ENCODE assay signal across 17 cellular contexts in genomic region chr1:230187290-230187689, GRCh38.
DNase-seq lines count a peak whose midpoint lies in the region; ATAC-seq, FAIRE-seq and TF ChIP-seq lines count a peak whose summit lies in the region.
"Had no signal": no experiment of that assay in that cellular context is flagged by ENCODE, and none has a peak within 500 bp of the region (broad histone marks: within the 10 kb centered on the region; RNA-seq: fewer than 3 reads in every experiment).

No MANE protein-coding gene starts in this region.

- intact Hi-C loops in activated CD8-positive, alpha-beta T cell treated with anti-CD3 and anti-CD28 coated beads for 36 hours (cut with micrococcal nuclease), result no loop called here
- intact Hi-C loops in CD4-positive, alpha-beta T cell (cut with DNase I, micrococcal nuclease), result no loop called here

- no peaks in the 10 kb centered on the region for H3K27me3 ChIP-seq in CD4-positive, alpha-beta T cell (ENCODE audit: control insufficient read depth, insufficient read depth, low read length)
- no peaks in the 10 kb centered on the region for H3K27me3 ChIP-seq in astrocyte (ENCODE audit: insufficient read depth, low read length)
- H3K27me3 ChIP-seq: esophagus muscularis mucosa, gastroesophageal sphincter, neural progenitor cell, uterus had no signal

- H3K4me1 Mint-ChIP-seq in activated CD8-positive, alpha-beta T cell treated with anti-CD3 and anti-CD28 coated beads, Interleukin-2, amount 10 ng/mL, durations not matched to agents 7 days and 5 days (ENCODE audit: low read depth), result peaks cover 50% of the 10 kb centered on the region
- peaks cover 36% of the 10 kb centered on the region for H3K4me1 Mint-ChIP-seq in activated CD8-positive, alpha-beta T cell treated with anti-CD3 and anti-CD28 coated beads for 36 hours (ENCODE audit: low read depth)
- peaks cover 57% of the 10 kb centered on the region for H3K4me1 Mint-ChIP-seq in CD4-positive, alpha-beta T cell (ENCODE audit: low read depth)
- H3K4me1 Mint-ChIP-seq in astrocyte (ENCODE audit: low read depth, unreplicated experiment) (peaks cover 43% of the 10 kb centered on the region), osteocyte (ENCODE audit: unreplicated experiment) (peaks cover 40% of the 10 kb centered on the region)

- H3K9me3 Mint-ChIP-seq in activated CD8-positive, alpha-beta T cell treated with anti-CD3 and anti-CD28 coated beads, Interleukin-2, amount 10 ng/mL, durations not matched to agents 7 days and 5 days (ENCODE audit: insufficient read depth), result no peaks in the 10 kb centered on the region
- no peaks in the 10 kb centered on the region for H3K9me3 Mint-ChIP-seq in activated CD8-positive, alpha-beta T cell treated with anti-CD3 and anti-CD28 coated beads for 36 hours
- H3K9me3 Mint-ChIP-seq in CD4-positive, alpha-beta T cell, result no peaks in the 10 kb centered on the region
- H3K9me3 Mint-ChIP-seq in astrocyte (ENCODE audit: unreplicated experiment), result peaks cover 4% of the 10 kb centered on the region
- peaks cover 5% of the 10 kb centered on the region for H3K9me3 Mint-ChIP-seq in osteocyte (ENCODE audit: unreplicated experiment)

- no peak overlapping the region for H2AFZ ChIP-seq in astrocyte (ENCODE audit: low read depth, low read length)
- H2AFZ ChIP-seq: neural progenitor cell had no signal

- H3K36me3 Mint-ChIP-seq in activated CD8-positive, alpha-beta T cell treated with anti-CD3 and anti-CD28 coated beads, Interleukin-2, amount 10 ng/mL, durations not matched to agents 7 days and 5 days (ENCODE audit: low read depth), result peaks cover 11% of the 10 kb centered on the region
- H3K36me3 Mint-ChIP-seq in activated CD8-positive, alpha-beta T cell treated with anti-CD3 and anti-CD28 coated beads for 36 hours (ENCODE audit: low read depth), result peaks cover 37% of the 10 kb centered on the region
- H3K36me3 Mint-ChIP-seq in CD4-positive, alpha-beta T cell (ENCODE audit: low read depth), result peaks cover 47% of the 10 kb centered on the region
- peaks cover 23% of the 10 kb centered on the region for H3K36me3 Mint-ChIP-seq in astrocyte (ENCODE audit: low read depth, unreplicated experiment)
- peaks cover 13% of the 10 kb centered on the region for H3K36me3 Mint-ChIP-seq in osteocyte (ENCODE audit: unreplicated experiment)

- no peak overlapping the region for H3K4me3 ChIP-seq in astrocyte (ENCODE audit: insufficient read depth, low read depth, low read length)
- H3K4me3 ChIP-seq: esophagus muscularis mucosa, gastroesophageal sphincter, neural progenitor cell, prostate gland, uterus had no signal

- no peak for TF ChIP-seq CTCF in activated CD8-positive, alpha-beta T cell treated with anti-CD3 and anti-CD28 coated beads for 36 hours (IDR thresholded peaks at IDR 0.05)
- no peak for TF ChIP-seq CTCF in CD4-positive, alpha-beta T cell (IDR thresholded peaks at IDR 0.05)
- no peak for TF ChIP-seq CTCF in astrocyte (IDR thresholded peaks at IDR 0.05; ENCODE audit: insufficient read depth, low read depth, low read length)
- no peak for TF ChIP-seq CTCF in osteocyte (IDR thresholded peaks at IDR 0.05)

- peaks cover 71% of the 10 kb centered on the region for H4K20me1 ChIP-seq in astrocyte (ENCODE audit: insufficient read depth, low read length)

- no peak for DNase-seq in activated CD8-positive, alpha-beta T cell treated with anti-CD3 and anti-CD28 coated beads, Interleukin-2, amount 10 ng/mL, durations not matched to agents 7 days and 5 days
- DNase-seq in activated CD8-positive, alpha-beta T cell treated with anti-CD3 and anti-CD28 coated beads for 36 hours, result no peak
- DNase-seq in CD4-positive, alpha-beta T cell, result no peak
- DNase-seq in astrocyte (ENCODE audit: low read depth), result no peak
- DNase-seq in osteocyte (ENCODE audit: extremely low spot score, unreplicated experiment), result peak; percentile 69
- DNase-seq in KG1 (lab: John Stamatoyannopoulos, UW), result no peak
- DNase-seq in cortex of kidney (lab: John Stamatoyannopoulos, UW), result no peak
- DNase-seq: activated T-cell treated with anti-CD3 and anti-CD28 coated beads, Interleukin-2, amount 50 U/mL, for 1 hour; effector CD4-positive, alpha-beta T cell; left colon; NCI-H1694 treated with DMSO at 0.1 percent for 48 hours; uterus had no signal

- no peak overlapping the region for H3K27ac ChIP-seq in CD4-positive, alpha-beta T cell (ENCODE audit: low read depth, low read length)
- H3K27ac ChIP-seq in astrocyte (ENCODE audit: low read depth, low read length), result no peak overlapping the region
- H3K27ac ChIP-seq: neural progenitor cell, uterus had no signal

- H3K9me3 ChIP-seq in CD4-positive, alpha-beta T cell (ENCODE audit: control insufficient read depth, low read length), result no peaks in the 10 kb centered on the region
- no peaks in the 10 kb centered on the region for H3K9me3 ChIP-seq in astrocyte (ENCODE audit: insufficient read depth, low read depth, low read length)
- H3K9me3 ChIP-seq: esophagus muscularis mucosa, gastroesophageal sphincter, prostate gland, uterus had no signal

- H3K4me1 ChIP-seq in astrocyte (ENCODE audit: insufficient read depth, low read length), result peaks cover 17% of the 10 kb centered on the region
- H3K4me1 ChIP-seq: prostate gland, uterus had no signal

- FAIRE-seq in astrocyte (lab: Jason Lieb, UNC), result no peak

- CTCF ChIA-PET in activated CD8-positive, alpha-beta T cell treated with anti-CD3 and anti-CD28 coated beads, Interleukin-2, amount 10 ng/mL, durations not matched to agents 7 days and 5 days (lab: Charles Lee), result interaction anchor here (0.8 kb wide), 1 partner anchor 22 kb away, joined by 3 read pairs; no protein-coding TSS in a partner anchor
- CTCF ChIA-PET in activated CD8-positive, alpha-beta T cell treated with anti-CD3 and anti-CD28 coated beads for 36 hours (lab: Charles Lee), result interaction anchor here (1.2 kb wide), 1 partner anchor 32 kb away, joined by 3 read pairs; no protein-coding TSS in a partner anchor
- CTCF ChIA-PET in CD4-positive, alpha-beta T cell (lab: Charles Lee), result no interaction called here

- no peak overlapping the region for H3K4me3 Mint-ChIP-seq in activated CD8-positive, alpha-beta T cell treated with anti-CD3 and anti-CD28 coated beads, Interleukin-2, amount 10 ng/mL, durations not matched to agents 7 days and 5 days
- no peak overlapping the region for H3K4me3 Mint-ChIP-seq in activated CD8-positive, alpha-beta T cell treated with anti-CD3 and anti-CD28 coated beads for 36 hours
- H3K4me3 Mint-ChIP-seq in CD4-positive, alpha-beta T cell, result no peak overlapping the region
- H3K4me3 Mint-ChIP-seq in astrocyte (ENCODE audit: unreplicated experiment) (no peak overlapping the region), osteocyte (ENCODE audit: unreplicated experiment) (no peak overlapping the region)
- H3K4me3 Mint-ChIP-seq: neural progenitor cell had no signal

- H3K9ac ChIP-seq in astrocyte (ENCODE audit: low read length), result no peak overlapping the region
- H3K9ac ChIP-seq: neural progenitor cell had no signal

- ATAC-seq in activated CD8-positive, alpha-beta T cell treated with anti-CD3 and anti-CD28 coated beads, Interleukin-2, amount 10 ng/mL, durations not matched to agents 7 days and 5 days, result peak; percentile 28
- ATAC-seq in activated CD8-positive, alpha-beta T cell treated with anti-CD3 and anti-CD28 coated beads for 36 hours, result no peak
- no peak for ATAC-seq in CD4-positive, alpha-beta T cell (ENCODE audit: poor library complexity)
- no peak for ATAC-seq in HG03280 (IDR thresholded peaks at IDR 0.05; ENCODE audit: unreplicated experiment)
- ATAC-seq: gastroesophageal sphincter had no signal

- H3K27ac Mint-ChIP-seq in activated CD8-positive, alpha-beta T cell treated with anti-CD3 and anti-CD28 coated beads, Interleukin-2, amount 10 ng/mL, durations not matched to agents 7 days and 5 days, result peak overlapping the region; percentile 62
- H3K27ac Mint-ChIP-seq in activated CD8-positive, alpha-beta T cell treated with anti-CD3 and anti-CD28 coated beads for 36 hours, result no peak overlapping the region
- peak overlapping the region; percentile 37 for H3K27ac Mint-ChIP-seq in CD4-positive, alpha-beta T cell
- H3K27ac Mint-ChIP-seq in astrocyte (ENCODE audit: unreplicated experiment) (peak overlapping the region; percentile 35), osteocyte (ENCODE audit: unreplicated experiment) (no peak overlapping the region)
- H3K27ac Mint-ChIP-seq: neural progenitor cell had no signal

- H3K4me2 ChIP-seq in astrocyte (ENCODE audit: low read length), result no peak overlapping the region
- H3K4me2 ChIP-seq: neural progenitor cell had no signal

- POLR2A ChIA-PET in activated CD8-positive, alpha-beta T cell treated with anti-CD3 and anti-CD28 coated beads, Interleukin-2, amount 10 ng/mL, durations not matched to agents 7 days and 5 days (lab: Charles Lee), result no interaction called here
- POLR2A ChIA-PET in activated CD8-positive, alpha-beta T cell treated with anti-CD3 and anti-CD28 coated beads for 36 hours (lab: Charles Lee), result interaction anchor here (0.7 kb wide), 1 partner anchor 24 kb away, joined by 3 read pairs; no protein-coding TSS in a partner anchor
- POLR2A ChIA-PET in CD4-positive, alpha-beta T cell (lab: Charles Lee), result interaction anchor here (1.0 kb wide), 1 partner anchor 8 kb away, joined by 4 read pairs; no protein-coding TSS in a partner anchor

- peaks cover 53% of the 10 kb centered on the region for H3K79me2 ChIP-seq in astrocyte (ENCODE audit: insufficient read depth, low read length)

- H3K36me3 ChIP-seq in astrocyte (ENCODE audit: insufficient read depth, low read length), result no peaks in the 10 kb centered on the region
- H3K36me3 ChIP-seq: esophagus muscularis mucosa, gastroesophageal sphincter, neural progenitor cell, prostate gland, uterus had no signal

- no peaks in the 10 kb centered on the region for H3K27me3 Mint-ChIP-seq in activated CD8-positive, alpha-beta T cell treated with anti-CD3 and anti-CD28 coated beads, Interleukin-2, amount 10 ng/mL, durations not matched to agents 7 days and 5 days (ENCODE audit: low read depth)
- no peaks in the 10 kb centered on the region for H3K27me3 Mint-ChIP-seq in activated CD8-positive, alpha-beta T cell treated with anti-CD3 and anti-CD28 coated beads for 36 hours
- H3K27me3 Mint-ChIP-seq in CD4-positive, alpha-beta T cell, result no peaks in the 10 kb centered on the region
- H3K27me3 Mint-ChIP-seq in astrocyte (ENCODE audit: low read depth, unreplicated experiment), result no peaks in the 10 kb centered on the region
- H3K27me3 Mint-ChIP-seq in osteocyte (ENCODE audit: unreplicated experiment), result no peaks in the 10 kb centered on the region

Comparison
In these comparisons a context has a peak if more than half of its experiments do, and no peak if none do; other contexts are left out.
1. H3K27ac Mint-ChIP-seq: peak in activated CD8-positive, alpha-beta T cell treated with anti-CD3 and anti-CD28 coated beads, Interleukin-2, amount 10 ng/mL, durations not matched to agents 7 days and 5 days (single experiment), CD4-positive, alpha-beta T cell (single experiment) and astrocyte (single experiment); none in activated CD8-positive, alpha-beta T cell treated with anti-CD3 and anti-CD28 coated beads for 36 hours (single experiment) and osteocyte (single experiment).